Comparison of ENCODE assay signal across 1 cellular context in genomic region chr2:96507957-96508520, GRCh38.
TF ChIP-seq lines count a peak whose summit lies in the region.

No MANE protein-coding gene starts in this region.

TF ChIP-seq in HepG2, 621 proteins besides CTCF, POLR2A, EP300 and RAD21 (continued from another document and continues in another):
- TF ChIP-seq AKNA (CRISPR knock-in tag; IDR thresholded peaks at IDR 0.05; ENCODE audit: borderline replicate concordance) (no peak), ZNF766 (CRISPR knock-in tag; IDR thresholded peaks at IDR 0.05; ENCODE audit: borderline replicate concordance) (no peak), ZNF367 (CRISPR knock-in tag; IDR thresholded peaks at IDR 0.05; ENCODE audit: borderline replicate concordance) (no peak), ZNF10 (CRISPR knock-in tag; IDR thresholded peaks at IDR 0.05; ENCODE audit: borderline replicate concordance, low read depth) (no peak), CBX1 (IDR thresholded peaks at IDR 0.05; ENCODE audit: low read depth) (peak; percentile 34), SOX6 (IDR thresholded peaks at IDR 0.05) (no peak), SOX6 (CRISPR knock-in tag; IDR thresholded peaks at IDR 0.05) (no peak), PREB (CRISPR knock-in tag; IDR thresholded peaks at IDR 0.05) (no peak), U2AF1 (optimal IDR thresholded peaks at IDR 0.05; ENCODE audit: low read depth, low read length) (no peak), NFIB (CRISPR knock-in tag; IDR thresholded peaks at IDR 0.05; ENCODE audit: borderline replicate concordance) (no peak), IRF9 (CRISPR knock-in tag; IDR thresholded peaks at IDR 0.05; ENCODE audit: borderline replicate concordance) (0 out of 2 replicates have a peak, but pooled peaks have one; percentile 19), HHEX (CRISPR knock-in tag; IDR thresholded peaks at IDR 0.05) (no peak), RXRA (CRISPR knock-in tag; IDR thresholded peaks at IDR 0.05) (peak; percentile 36; the same call in 1 of the 2 replicates), ZFP36 (IDR thresholded peaks at IDR 0.05; ENCODE audit: borderline replicate concordance, low read depth, low read length, partially characterized antibody) (peak; percentile 16), DMTF1 (CRISPR knock-in tag; IDR thresholded peaks at IDR 0.05) (no peak), JUNB (CRISPR knock-in tag; IDR thresholded peaks at IDR 0.05; ENCODE audit: borderline replicate concordance) (no peak), GPBP1L1 (CRISPR knock-in tag; IDR thresholded peaks at IDR 0.05) (no peak), ZNF703 (CRISPR knock-in tag; IDR thresholded peaks at IDR 0.05; ENCODE audit: borderline replicate concordance) (no peak), CREM (IDR thresholded peaks at IDR 0.05) (no peak), CREM (CRISPR knock-in tag; IDR thresholded peaks at IDR 0.05) (no peak), CHD2 (IDR thresholded peaks at IDR 0.05; ENCODE audit: low read depth, low read length) (no peak), THAP11 (CRISPR knock-in tag; IDR thresholded peaks at IDR 0.05) (no peak), ZFP62 (CRISPR knock-in tag; IDR thresholded peaks at IDR 0.05) (no peak), ZXDC (CRISPR knock-in tag; IDR thresholded peaks at IDR 0.05) (no peak), ZHX2 (IDR thresholded peaks at IDR 0.05; ENCODE audit: low read depth) (no peak), ZHX2 (CRISPR knock-in tag; IDR thresholded peaks at IDR 0.05; ENCODE audit: borderline replicate concordance) (no peak), ZNF615 (CRISPR knock-in tag; IDR thresholded peaks at IDR 0.05; ENCODE audit: borderline replicate concordance) (no peak), ZMYM3 (CRISPR knock-in tag; IDR thresholded peaks at IDR 0.05) (peak; percentile 42; the same call in 1 of the 2 replicates), ZNF776 (CRISPR knock-in tag; IDR thresholded peaks at IDR 0.05) (no peak), TCF7L2 (IDR thresholded peaks at IDR 0.05; ENCODE audit: low read depth, low read length) (no peak), SNAPC4 (CRISPR knock-in tag; IDR thresholded peaks at IDR 0.05) (no peak)
